ENCODE assay signal across 23 cellular contexts in genomic region chr2:48146552-48146951, GRCh38.
DNase-seq lines count a peak whose midpoint lies in the region; ATAC-seq, FAIRE-seq and TF ChIP-seq lines count a peak whose summit lies in the region.
"Had no signal": no experiment of that assay in that cellular context is flagged by ENCODE, and none has a peak within 500 bp of the region (broad histone marks: within the 10 kb centered on the region; RNA-seq: fewer than 3 reads in every experiment).

No MANE protein-coding gene starts in this region.

- peak overlapping the region; percentile 15 for H3K27ac Mint-ChIP-seq in activated CD8-positive, alpha-beta memory T cell treated with anti-CD3 and anti-CD28 coated beads, Interleukin-2, amount 10 ng/mL, durations not matched to agents 7 days and 5 days
- peak overlapping the region; percentile 46 for H3K27ac Mint-ChIP-seq in neural crest cell (ENCODE audit: unreplicated experiment)
- H3K27ac Mint-ChIP-seq: brain, type B pancreatic cell had no signal

- H3K9me3 Mint-ChIP-seq in activated CD8-positive, alpha-beta memory T cell treated with anti-CD3 and anti-CD28 coated beads, Interleukin-2, amount 10 ng/mL, durations not matched to agents 7 days and 5 days (ENCODE audit: low read depth) = peaks cover 2% of the 10 kb centered on the region
- peaks cover 9% of the 10 kb centered on the region for H3K9me3 Mint-ChIP-seq in neural crest cell
- H3K9me3 Mint-ChIP-seq: naive B cell had no signal

- no peak for TF ChIP-seq EP300 in K562 (IDR thresholded peaks at IDR 0.05; ENCODE audit: low read length)

- no peak overlapping the region for H3K23ac ChIP-seq in IMR-90 (ENCODE audit: low read depth, low read length)

- H2AFZ ChIP-seq in IMR-90 (replicated peaks; ENCODE audit: low read length, poor library complexity) = peak overlapping the region; percentile 66
- peak overlapping the region; percentile 3; the same call in 1 of the 2 replicates for H2AFZ ChIP-seq in K562 (ENCODE audit: low read depth, low read length)

- CTCF ChIA-PET in activated CD8-positive, alpha-beta memory T cell treated with anti-CD3 and anti-CD28 coated beads, Interleukin-2, amount 10 ng/mL, durations not matched to agents 7 days and 5 days (lab: Charles Lee) = interaction anchor here (0.7 to 0.8 kb wide), 2 partner anchors 40 to 63 kb away, joined by 3 to 4 read pairs; no protein-coding TSS in a partner anchor
- CTCF ChIA-PET in IMR-90 (lab: Yijun Ruan, JAX) (no interaction called here), K562 (lab: Yijun Ruan, JAX; ENCODE audit: low intra/inter-chr PET ratio) (no interaction called here)

- H3K9me3 ChIP-seq in IMR-90 (ENCODE audit: control insufficient read depth, insufficient read depth, low read length) = no peaks in the 10 kb centered on the region
- H3K9me3 ChIP-seq in K562 (replicated peaks; ENCODE audit: control insufficient read depth, insufficient read depth, low read depth, low read length) = no peaks in the 10 kb centered on the region
- H3K9me3 ChIP-seq in body of pancreas = peaks cover 0 to 7% (median 0%) of the 10 kb centered on the region in 3 donors
- H3K9me3 ChIP-seq: BE2C, left ventricle myocardium inferior had no signal

- H3K4me3 Mint-ChIP-seq in activated CD8-positive, alpha-beta memory T cell treated with anti-CD3 and anti-CD28 coated beads, Interleukin-2, amount 10 ng/mL, durations not matched to agents 7 days and 5 days = no peak overlapping the region
- H3K4me3 Mint-ChIP-seq in neural crest cell = no peak overlapping the region
- H3K4me3 Mint-ChIP-seq: brain, naive B cell, type B pancreatic cell had no signal

- no peak for DNase-seq in activated CD8-positive, alpha-beta memory T cell treated with anti-CD3 and anti-CD28 coated beads, Interleukin-2, amount 10 ng/mL, durations not matched to agents 7 days and 5 days
- no peak for DNase-seq in activated CD8-positive, alpha-beta memory T cell treated with anti-CD3 and anti-CD28 coated beads, Interleukin-2, amount 50 U/mL, for 48 hours
- DNase-seq in IMR-90 = no peak
- peak in 1 of 4 experiments; percentile 29 for DNase-seq in K562 (ENCODE audit: extremely low read depth in 1 of 4, low spot score in 3 of 4)
- DNase-seq in neural crest cell (ENCODE audit: low read depth, low spot score) = no peak
- no peak for DNase-seq in COLO668 (lab: John Stamatoyannopoulos, UW; ENCODE audit: unreplicated experiment)
- no peak for DNase-seq in body of pancreas
- no peak for DNase-seq in kidney tubule cell (ENCODE audit: low spot score)
- DNase-seq: activated CD4-positive, alpha-beta T cell treated with anti-CD3 and anti-CD28 coated beads, Interleukin-2, amount 50 U/mL, for 4 hours; activated effector memory CD4-positive, alpha-beta T cell treated with Interleukin-2 at 50 U/mL for 16 hours; BE2C; DMS53; GDM1; left ventricle myocardium inferior; naive B cell; NCI-H1436; stimulated activated CD8-positive, alpha-beta memory T cell treated with anti-CD3 and anti-CD28 coated beads, Interleukin-4, amount 100 ng/mL, for 48 hours; T-helper 9 cell had no signal

- no peak overlapping the region for H3K14ac ChIP-seq in IMR-90 (replicated peaks; ENCODE audit: low read depth, low read length)

- H2BK120ac ChIP-seq in IMR-90 (ENCODE audit: low read depth, low read length) = no peak overlapping the region; the same call in 1 of the 2 replicates

- BruUV-seq in IMR-90 (replicated peaks; lab: Mats Ljungman, UMichigan) (no TSS peak), K562 (replicated peaks; lab: Mats Ljungman, UMichigan) (TSS peak; percentile 84)

- H4K5ac ChIP-seq in IMR-90 (ENCODE audit: low read depth, low read length) = no peak overlapping the region

- H3K4ac ChIP-seq in IMR-90 (ENCODE audit: low read depth, low read length) = no peak overlapping the region; the same call in 1 of the 2 replicates

- FAIRE-seq in K562 (lab: Jason Lieb, UNC) = no peak
- FAIRE-seq: islet of Langerhans had no signal

- H3K27ac ChIP-seq in IMR-90 (ENCODE audit: insufficient read depth, low read length) (no peak overlapping the region), K562 (ENCODE audit: extremely low read depth, low read depth, low read length) (peak overlapping the region; percentile 84), body of pancreas (no peak overlapping the region)
- H3K27ac ChIP-seq: left ventricle myocardium inferior, skin epidermis had no signal

- POLR2A ChIA-PET in IMR-90 (lab: Charles Lee; ENCODE audit: unreplicated experiment) = interaction anchor here (0.6 kb wide), 2 partner anchors 31 to 206 kb away, joined by 4 read pairs; no protein-coding TSS in a partner anchor
- POLR2A ChIA-PET in K562 (lab: Yijun Ruan, JAX) = interaction anchor here (0.6 to 3.4 kb wide), 12 partner anchors 9 to 312 kb away, joined by 3 to 26 read pairs (median 5); no protein-coding TSS in a partner anchor

- in situ Hi-C loops in IMR-90 (cut with MboI; ENCODE audit: low sequenced_read_pairs) (no loop called here), K562 (cut with MboI) (no loop called here)

- no peaks in the 10 kb centered on the region; the same call in 1 of the 2 replicates for H3K27me3 ChIP-seq in IMR-90 (ENCODE audit: control insufficient read depth, insufficient read depth, low read length)
- H3K27me3 ChIP-seq in K562 (ENCODE audit: control insufficient read depth in 2 of 2, insufficient read depth in 2 of 2, low read length in 2 of 2) = no peaks in the 10 kb centered on the region
- no peaks in the 10 kb centered on the region for H3K27me3 ChIP-seq in body of pancreas
- H3K27me3 ChIP-seq: BE2C had no signal

- peaks cover 24% of the 10 kb centered on the region for H3K4me1 Mint-ChIP-seq in activated CD8-positive, alpha-beta memory T cell treated with anti-CD3 and anti-CD28 coated beads, Interleukin-2, amount 10 ng/mL, durations not matched to agents 7 days and 5 days
- H3K4me1 Mint-ChIP-seq in neural crest cell = no peaks in the 10 kb centered on the region

- peaks cover 5% of the 10 kb centered on the region for H3K4me1 ChIP-seq in IMR-90 (ENCODE audit: control insufficient read depth, insufficient read depth, low read length)
- peaks cover 10 to 36% of the 10 kb centered on the region in 2 experiments; a peak in 4 of 5 replicates for H3K4me1 ChIP-seq in K562 (replicated peaks in 1 of 2; ENCODE audit: control insufficient read depth in 2 of 2, insufficient read depth in 2 of 2, low read length in 2 of 2)
- H3K4me1 ChIP-seq in body of pancreas = no peaks in the 10 kb centered on the region
- H3K4me1 ChIP-seq: BE2C had no signal

- TF ChIP-seq POLR2A in IMR-90 (IDR thresholded peaks at IDR 0.05; ENCODE audit: low read depth, low read length) = no peak
- no peak for TF ChIP-seq POLR2A in K562 (conservative IDR thresholded peaks at IDR 0.05)
- TF ChIP-seq POLR2A in body of pancreas (IDR thresholded peaks at IDR 0.05) = no peak

- H4K91ac ChIP-seq in IMR-90 (ENCODE audit: insufficient read depth, low read depth, low read length) = no peak overlapping the region

- H3K18ac ChIP-seq in IMR-90 (ENCODE audit: low read depth, low read length) = no peak overlapping the region

- H3K9me1 ChIP-seq in IMR-90 (ENCODE audit: insufficient read depth, low read length) (no peaks in the 10 kb centered on the region), K562 (ENCODE audit: control insufficient read depth, insufficient read depth, low read length) (no peaks in the 10 kb centered on the region)

- H2BK15ac ChIP-seq in IMR-90 (ENCODE audit: low read depth, low read length) = no peak overlapping the region

- no peak for ATAC-seq in activated CD8-positive, alpha-beta memory T cell treated with anti-CD3 and anti-CD28 coated beads, Interleukin-2, amount 10 ng/mL, durations not matched to agents 7 days and 5 days
- ATAC-seq in IMR-90 (ENCODE audit: low read depth) (no peak), K562 (peak; percentile 55), body of pancreas (no peak)
- ATAC-seq: SK-N-SH treated with all-trans-retinoic acid at 6 μM for 48 hours had no signal

- TF ChIP-seq RAD21 in IMR-90 (IDR thresholded peaks at IDR 0.05; ENCODE audit: low read length) = no peak
- TF ChIP-seq RAD21 in K562 (CRISPR knock-in tag; conservative IDR thresholded peaks at IDR 0.05 in 1 of 2, IDR thresholded peaks at IDR 0.05 in 1 of 2) = no peak

- H4K8ac ChIP-seq in IMR-90 (ENCODE audit: low read depth in 2 of 2, low read length in 2 of 2) = no peak overlapping the region

- H3K56ac ChIP-seq in IMR-90 (ENCODE audit: extremely low read depth, insufficient read depth, low read length) = no peak overlapping the region

- dilution Hi-C loops in IMR-90 (cut with HindIII; ENCODE audit: low sequenced_read_pairs, unreplicated experiment) = no loop called here

- no peak overlapping the region for H3K9ac ChIP-seq in IMR-90 (ENCODE audit: low read depth, low read length)
- H3K9ac ChIP-seq in K562 (ENCODE audit: insufficient read depth in 1 of 2, low read depth in 2 of 2, low read length in 2 of 2) = peak overlapping the region; percentile 52 to 72; a peak in 2 of 4 replicates

- H3K4me3 ChIP-seq in IMR-90 (ENCODE audit: insufficient read depth, low read depth, low read length) = no peak overlapping the region
- no peak overlapping the region for H3K4me3 ChIP-seq in K562
- no peak overlapping the region for H3K4me3 ChIP-seq in body of pancreas
- H3K4me3 ChIP-seq: left ventricle myocardium inferior, skin epidermis had no signal

- WGBS in IMR-90 (ENCODE audit: extremely low coverage in 2 of 2, insufficient read length in 1 of 2), 2 experiments = no CpG with 5 or more reads among the region's 6 CpGs
- 39% methylated on average over 6 of the region's 6 CpGs for WGBS in K562 (ENCODE audit: insufficient coverage, low coverage, missing lambda C conversion rate)
- 86 to 94% methylated on average over 6 of the region's 6 CpGs for WGBS in body of pancreas, 2 donors

- TF ChIP-seq CTCF in IMR-90 (conservative IDR thresholded peaks at IDR 0.05; ENCODE audit: low read depth, low read length) (no peak), K562 (IDR thresholded peaks at IDR 0.05 in 2 of 3, conservative IDR thresholded peaks at IDR 0.05 in 1 of 3; ENCODE audit: insufficient read depth in 2 of 3, low read depth in 1 of 3, low read length in 3 of 3) (no peak), neural crest cell (conservative IDR thresholded peaks at IDR 0.05) (no peak), body of pancreas (IDR thresholded peaks at IDR 0.05) (no peak)

- peaks cover 13% of the 10 kb centered on the region for H3K36me3 Mint-ChIP-seq in activated CD8-positive, alpha-beta memory T cell treated with anti-CD3 and anti-CD28 coated beads, Interleukin-2, amount 10 ng/mL, durations not matched to agents 7 days and 5 days
- no peaks in the 10 kb centered on the region for H3K36me3 Mint-ChIP-seq in neural crest cell (ENCODE audit: low read depth)
- H3K36me3 Mint-ChIP-seq: brain, naive B cell, type B pancreatic cell had no signal

- intact Hi-C loops in IMR-90 (cut with micrococcal nuclease) (no loop called here), K562 (cut with micrococcal nuclease) (loop anchor here (2.0 kb wide), 1 partner anchor 26 kb away; no protein-coding TSS in a partner anchor), body of pancreas (cut with DNase I) (no loop called here)

- no peaks in the 10 kb centered on the region for H3K27me3 Mint-ChIP-seq in activated CD8-positive, alpha-beta memory T cell treated with anti-CD3 and anti-CD28 coated beads, Interleukin-2, amount 10 ng/mL, durations not matched to agents 7 days and 5 days
- H3K27me3 Mint-ChIP-seq in neural crest cell (ENCODE audit: low read depth) = no peaks in the 10 kb centered on the region
- H3K27me3 Mint-ChIP-seq: type B pancreatic cell had no signal

- H4K20me1 ChIP-seq in IMR-90 (ENCODE audit: insufficient read depth, low read length) (no peaks in the 10 kb centered on the region), K562 (replicated peaks; ENCODE audit: control insufficient read depth, insufficient read depth, low read length) (no peaks in the 10 kb centered on the region)

- no peaks in the 10 kb centered on the region for H3K79me2 ChIP-seq in K562 (ENCODE audit: control insufficient read depth, insufficient read depth, low read length)

- H3K36me3 ChIP-seq in IMR-90 (ENCODE audit: control insufficient read depth, insufficient read depth, low read length) = no peaks in the 10 kb centered on the region
- no peaks in the 10 kb centered on the region for H3K36me3 ChIP-seq in K562 (ENCODE audit: control insufficient read depth, insufficient read depth, low read length)
- no peaks in the 10 kb centered on the region for H3K36me3 ChIP-seq in body of pancreas (replicated peaks in 1 of 2; ENCODE audit: insufficient read depth in 1 of 2, low read depth in 2 of 2)
- H3K36me3 ChIP-seq: BE2C, left ventricle myocardium inferior had no signal

- no peak overlapping the region for H2BK5ac ChIP-seq in IMR-90 (ENCODE audit: low read depth, low read length, poor library complexity, severe bottlenecking)

- no peak overlapping the region for H2AK5ac ChIP-seq in IMR-90 (ENCODE audit: low read depth, low read length)

- H3K4me2 ChIP-seq in IMR-90 (ENCODE audit: low read depth, low read length) (no peak overlapping the region), K562 (ENCODE audit: insufficient read depth, low read length) (no peak overlapping the region)

- no peaks in the 10 kb centered on the region for H3K79me1 ChIP-seq in IMR-90 (ENCODE audit: low read depth in 1 of 2, low read length in 2 of 2)

- 0 out of 2 replicates have a peak overlapping the region, but pooled peaks have one; percentile 24 for H2BK20ac ChIP-seq in IMR-90 (ENCODE audit: low read depth, low read length)

- no peak overlapping the region for H2AK9ac ChIP-seq in IMR-90 (replicated peaks; ENCODE audit: low read depth, low read length, poor library complexity)
